Comparison of ENCODE assay signal across 17 cellular contexts in genomic region chr19:30149300-30149699, GRCh38.
DNase-seq lines count a peak whose midpoint lies in the region; ATAC-seq, FAIRE-seq and TF ChIP-seq lines count a peak whose summit lies in the region.
"Had no signal": no experiment of that assay in that cellular context is flagged by ENCODE, and none has a peak within 500 bp of the region (broad histone marks: within the 10 kb centered on the region; RNA-seq: fewer than 3 reads in every experiment).

No MANE protein-coding gene starts in this region.

- POLR2A ChIA-PET in HepG2 (lab: Yijun Ruan, JAX) = no interaction called here

- CTCF ChIA-PET in HepG2 (lab: Yijun Ruan, JAX; ENCODE audit: low intra/inter-chr PET ratio, low total read pairs) = no interaction called here

- TF ChIP-seq EP300 in HepG2 (IDR thresholded peaks at IDR 0.05; ENCODE audit: low read depth in 2 of 2, low read length in 2 of 2) (no peak), HepG2 (CRISPR knock-in tag; IDR thresholded peaks at IDR 0.05; ENCODE audit: borderline replicate concordance) (no peak)

- H3K4me3 Mint-ChIP-seq in T-helper 17 cell = no peak overlapping the region
- H3K4me3 Mint-ChIP-seq: CD4-positive, CD25-positive, alpha-beta regulatory T cell had no signal

- no peak overlapping the region for H2AFZ ChIP-seq in HepG2 (ENCODE audit: low read length)

- no peaks in the 10 kb centered on the region for H3K36me3 Mint-ChIP-seq in T-helper 17 cell (ENCODE audit: low read depth)
- H3K36me3 Mint-ChIP-seq: CD4-positive, CD25-positive, alpha-beta regulatory T cell had no signal

- TF ChIP-seq POLR2A in HepG2 (IDR thresholded peaks at IDR 0.05; ENCODE audit: insufficient read depth in 1 of 2, low read depth in 2 of 2, low read length in 2 of 2) = no peak
- no peak for TF ChIP-seq POLR2A in right lobe of liver (IDR thresholded peaks at IDR 0.05)

- H4K20me1 ChIP-seq in HepG2 (ENCODE audit: insufficient read depth, low read length) = no peaks in the 10 kb centered on the region

- no peak overlapping the region for H2BK15ac ChIP-seq in mesendoderm (replicated peaks; ENCODE audit: low read depth)

- no peak overlapping the region for H3K56ac ChIP-seq in mesendoderm (ENCODE audit: low read length)

- H3K23ac ChIP-seq in mesendoderm (ENCODE audit: low read length) = no peak overlapping the region

- DNase-seq in HepG2 (ENCODE audit: low spot score) (no peak), right lobe of liver (no peak), T-helper 17 cell (no peak), mesendoderm (peak; percentile 19), NCI-H774 (lab: John Stamatoyannopoulos, UW) (no peak)
- no peak for DNase-seq in activated CD4-positive, CD25-positive, alpha-beta regulatory T cell treated with anti-CD3 and anti-CD28 coated beads, Interleukin-2, amount 50 U/mL, for 72 hours
- DNase-seq: 8988T; ACHN; CD4-positive, CD25-positive, alpha-beta regulatory T cell; DMS 273 treated with DMSO at 0.1 percent for 48 hours; GOT3; HCEC 1CT; IMR-90; KG1 had no signal

- no peak for FAIRE-seq in HepG2 (lab: Jason Lieb, UNC)
- FAIRE-seq: GM12891 had no signal

- H2BK120ac ChIP-seq in mesendoderm (ENCODE audit: low read depth, low read length) = no peak overlapping the region

- H3K9ac ChIP-seq in HepG2 (ENCODE audit: insufficient read depth, low read depth, low read length) (no peak overlapping the region), mesendoderm (ENCODE audit: low read length) (no peak overlapping the region)
- H3K9ac ChIP-seq: BLaER1 treated with 17β-estradiol and CSF1 and Interleukin-3, amounts not matched to agents 10 nM and 100 nM had no signal

- intact Hi-C loops in HepG2 (cut with micrococcal nuclease; ENCODE audit: unreplicated experiment) (no loop called here), right lobe of liver (cut with DNase I) (no loop called here)

- H3K4ac ChIP-seq in mesendoderm (ENCODE audit: low read depth, low read length) = no peak overlapping the region

- H3K27ac ChIP-seq in HepG2 (ENCODE audit: extremely low read length, insufficient read depth, low read length) = no peak overlapping the region
- H3K27ac ChIP-seq in right lobe of liver = no peak overlapping the region
- no peak overlapping the region for H3K27ac ChIP-seq in mesendoderm (ENCODE audit: low read depth, low read length)
- H3K27ac ChIP-seq: BLaER1 treated with 17β-estradiol and CSF1 and Interleukin-3, amounts not matched to agents 10 nM and 100 nM had no signal

- WGBS in HepG2 (ENCODE audit: low lambda C conversion rate) = 19% methylated on average over 6 of the region's 6 CpGs
- 32% methylated on average over 4 of the region's 6 CpGs for WGBS in right lobe of liver (ENCODE audit: insufficient coverage, low coverage, low lambda C conversion rate, missing lambda C conversion rate)
- no CpG with 5 or more reads among the region's 6 CpGs for WGBS in mesendoderm (ENCODE audit: extremely low coverage, insufficient coverage, low lambda C conversion rate)

- no peak for TF ChIP-seq RAD21 in HepG2 (CRISPR knock-in tag; IDR thresholded peaks at IDR 0.05)

- no peak overlapping the region for H4K8ac ChIP-seq in mesendoderm (ENCODE audit: low read depth, low read length)

- no peaks in the 10 kb centered on the region for H3K79me1 ChIP-seq in mesendoderm (ENCODE audit: low read length)

- no peak overlapping the region for H2BK5ac ChIP-seq in mesendoderm (ENCODE audit: low read length)

- H3K4me3 ChIP-seq in HepG2 (replicated peaks in 1 of 3; ENCODE audit: insufficient read depth in 1 of 3, low read depth in 2 of 3, low read length in 3 of 3) (no peak overlapping the region), right lobe of liver (no peak overlapping the region), mesendoderm (ENCODE audit: low read length) (no peak overlapping the region)
- H3K4me3 ChIP-seq: BLaER1 treated with 17β-estradiol and CSF1 and Interleukin-3, amounts not matched to agents 10 nM and 100 nM had no signal

- H3K4me1 ChIP-seq in HepG2 (ENCODE audit: insufficient read depth, low read length) = no peaks in the 10 kb centered on the region
- H3K4me1 ChIP-seq in right lobe of liver = no peaks in the 10 kb centered on the region
- H3K4me1 ChIP-seq in mesendoderm (ENCODE audit: control insufficient read depth, low read depth, low read length) = no peaks in the 10 kb centered on the region

- H3K9me3 ChIP-seq in HepG2 (ENCODE audit: low read length) (no peaks in the 10 kb centered on the region), right lobe of liver (no peaks in the 10 kb centered on the region), T-helper 17 cell (ENCODE audit: control insufficient read depth, low read length, poor library complexity, severe bottlenecking) (no peaks in the 10 kb centered on the region)
- H3K9me3 ChIP-seq: BLaER1 treated with 17β-estradiol and CSF1 and Interleukin-3, amounts not matched to agents 10 nM and 100 nM had no signal

- H3K79me2 ChIP-seq in HepG2 (ENCODE audit: insufficient read depth, low read length) (no peaks in the 10 kb centered on the region), mesendoderm (ENCODE audit: control insufficient read depth, insufficient read depth, low read length) (no peaks in the 10 kb centered on the region)

- TF ChIP-seq CTCF in HepG2 (CRISPR knock-in tag; IDR thresholded peaks at IDR 0.05) (no peak), right lobe of liver (IDR thresholded peaks at IDR 0.05) (no peak)

- H3K27me3 ChIP-seq in HepG2 (ENCODE audit: control insufficient read depth in 1 of 2, insufficient read depth in 2 of 2, low read length in 2 of 2) (peaks cover 0 to 28% of the 10 kb centered on the region in 2 experiments; a peak in 1 of 5 replicates), right lobe of liver (no peaks in the 10 kb centered on the region), mesendoderm (ENCODE audit: insufficient read depth, low read length, poor library complexity) (no peaks in the 10 kb centered on the region)
- H3K27me3 ChIP-seq: BLaER1 treated with 17β-estradiol and CSF1 and Interleukin-3, amounts not matched to agents 10 nM and 100 nM had no signal

- no peak overlapping the region for H4K5ac ChIP-seq in mesendoderm (ENCODE audit: low read length)

- H3K4me2 ChIP-seq in HepG2 (ENCODE audit: low read depth, low read length) (no peak overlapping the region), mesendoderm (ENCODE audit: low read length) (no peak overlapping the region)
- H3K4me2 ChIP-seq: BLaER1 treated with 17β-estradiol and CSF1 and Interleukin-3, amounts not matched to agents 10 nM and 100 nM had no signal

- in situ Hi-C loops in HepG2 (cut with HindIII; ENCODE audit: extremely low pct_ligation_motif_present, low pct_unique_long_range_greater_than_20kb) = no loop called here

- H2AK5ac ChIP-seq in mesendoderm (ENCODE audit: low read length) = no peak overlapping the region

- H3K27ac Mint-ChIP-seq in T-helper 17 cell = peak overlapping the region; percentile 43
- H3K27ac Mint-ChIP-seq: CD4-positive, CD25-positive, alpha-beta regulatory T cell had no signal

- H3K4me1 Mint-ChIP-seq in T-helper 17 cell = no peaks in the 10 kb centered on the region

- ATAC-seq in HepG2 (no peak), right lobe of liver (no peak), T-helper 17 cell (no peak), HG02870 (IDR thresholded peaks at IDR 0.05; ENCODE audit: unreplicated experiment) (no peak)

- no peaks in the 10 kb centered on the region for H3K36me3 ChIP-seq in HepG2 (replicated peaks in 1 of 2; ENCODE audit: control insufficient read depth in 1 of 2, insufficient read depth in 2 of 2, low read length in 2 of 2)
- no peaks in the 10 kb centered on the region for H3K36me3 ChIP-seq in right lobe of liver
- H3K36me3 ChIP-seq in mesendoderm (ENCODE audit: control insufficient read depth, insufficient read depth, low read length) = no peaks in the 10 kb centered on the region
- H3K36me3 ChIP-seq: BLaER1 treated with 17β-estradiol and CSF1 and Interleukin-3, amounts not matched to agents 10 nM and 100 nM had no signal

- BruUV-seq in HepG2 (replicated peaks; lab: Mats Ljungman, UMichigan) = no TSS peak

- H3K18ac ChIP-seq in mesendoderm (ENCODE audit: low read length) = no peak overlapping the region

- peaks cover 37% of the 10 kb centered on the region for H3K27me3 Mint-ChIP-seq in T-helper 17 cell
- H3K27me3 Mint-ChIP-seq: CD4-positive, CD25-positive, alpha-beta regulatory T cell had no signal

TF ChIP-seq in HepG2, 621 proteins besides CTCF, POLR2A, EP300 and RAD21:
- TF ChIP-seq ATF7 (IDR thresholded peaks at IDR 0.05) = peak; percentile 96
- no peak for TF ChIP-seq ATF7 (CRISPR knock-in tag; IDR thresholded peaks at IDR 0.05)
- TF ChIP-seq ZNF720 (CRISPR knock-in tag; IDR thresholded peaks at IDR 0.05) = no peak
- TF ChIP-seq CREB1 (IDR thresholded peaks at IDR 0.05) = peak; percentile 95
- no peak for TF ChIP-seq CREB1 (CRISPR knock-in tag; IDR thresholded peaks at IDR 0.05)
